In genomic region chr4:23733911-23734458, GRCh38 we compare ENCODE assay signal across 1 cellular context.
TF ChIP-seq lines count a peak whose summit lies in the region.

No MANE protein-coding gene starts in this region.

TF ChIP-seq in GM23338, 12 proteins besides CTCF, POLR2A, EP300 and RAD21 (continued from another document):
- TF ChIP-seq ETS1 (IDR thresholded peaks at IDR 0.05) (no peak), REST (IDR thresholded peaks at IDR 0.05; ENCODE audit: unreplicated experiment) (no peak)
